1 cellular context compared by ENCODE assay signal in the genomic region with DNA sequence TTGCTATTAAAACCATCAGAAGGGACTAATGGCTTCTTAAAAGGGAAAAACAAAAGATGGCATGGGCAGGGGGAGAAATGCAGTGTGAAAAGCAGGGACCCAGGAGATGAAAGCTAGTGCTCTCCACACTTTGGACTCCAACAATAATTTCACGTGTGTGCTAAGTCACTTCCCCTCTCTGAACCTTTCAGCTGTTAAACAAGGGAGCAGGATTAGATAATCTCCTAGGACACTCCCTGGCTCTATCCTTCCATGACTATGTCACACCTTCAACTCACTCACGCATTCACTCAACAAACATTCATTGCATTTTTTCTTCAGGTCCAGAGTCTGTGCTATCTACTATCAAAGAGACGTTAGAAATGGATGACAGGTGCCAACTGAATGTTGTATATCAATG.
TF ChIP-seq lines count a peak whose summit lies in the region.

No MANE protein-coding gene starts in this region.

TF ChIP-seq in HepG2, 621 proteins besides CTCF, POLR2A, EP300 and RAD21 (continued from another document and continues in another):
- TF ChIP-seq, protein P1, sequence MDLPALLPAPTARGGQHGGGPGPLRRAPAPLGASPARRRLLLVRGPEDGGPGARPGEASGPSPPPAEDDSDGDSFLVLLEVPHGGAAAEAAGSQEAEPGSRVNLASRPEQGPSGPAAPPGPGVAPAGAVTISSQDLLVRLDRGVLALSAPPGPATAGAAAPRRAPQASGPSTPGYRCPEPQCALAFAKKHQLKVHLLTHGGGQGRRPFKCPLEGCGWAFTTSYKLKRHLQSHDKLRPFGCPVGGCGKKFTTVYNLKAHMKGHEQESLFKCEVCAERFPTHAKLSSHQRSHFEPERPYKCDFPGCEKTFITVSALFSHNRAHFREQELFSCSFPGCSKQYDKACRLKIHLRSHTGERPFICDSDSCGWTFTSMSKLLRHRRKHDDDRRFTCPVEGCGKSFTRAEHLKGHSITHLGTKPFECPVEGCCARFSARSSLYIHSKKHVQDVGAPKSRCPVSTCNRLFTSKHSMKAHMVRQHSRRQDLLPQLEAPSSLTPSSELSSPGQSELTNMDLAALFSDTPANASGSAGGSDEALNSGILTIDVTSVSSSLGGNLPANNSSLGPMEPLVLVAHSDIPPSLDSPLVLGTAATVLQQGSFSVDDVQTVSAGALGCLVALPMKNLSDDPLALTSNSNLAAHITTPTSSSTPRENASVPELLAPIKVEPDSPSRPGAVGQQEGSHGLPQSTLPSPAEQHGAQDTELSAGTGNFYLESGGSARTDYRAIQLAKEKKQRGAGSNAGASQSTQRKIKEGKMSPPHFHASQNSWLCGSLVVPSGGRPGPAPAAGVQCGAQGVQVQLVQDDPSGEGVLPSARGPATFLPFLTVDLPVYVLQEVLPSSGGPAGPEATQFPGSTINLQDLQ (CRISPR knock-in tag; IDR thresholded peaks at IDR 0.05) = no peak
- TF ChIP-seq NFATC3 (CRISPR knock-in tag; IDR thresholded peaks at IDR 0.05) = no peak
- no peak for TF ChIP-seq ZNF317 (CRISPR knock-in tag; IDR thresholded peaks at IDR 0.05)
- no peak for TF ChIP-seq ATAD3A (CRISPR knock-in tag; IDR thresholded peaks at IDR 0.05)
- no peak for TF ChIP-seq ATM (IDR thresholded peaks at IDR 0.05; ENCODE audit: borderline replicate concordance)
- TF ChIP-seq TBX2 (CRISPR knock-in tag; IDR thresholded peaks at IDR 0.05; ENCODE audit: borderline replicate concordance) = peak; percentile 37; the same call in 1 of the 2 replicates
- TF ChIP-seq ZNF530 (CRISPR knock-in tag; IDR thresholded peaks at IDR 0.05; ENCODE audit: low read depth) = no peak
- peak; percentile 17; the same call in 1 of the 2 replicates for TF ChIP-seq ATF2 (CRISPR knock-in tag; IDR thresholded peaks at IDR 0.05)
- TF ChIP-seq CCDC6 (CRISPR knock-in tag; IDR thresholded peaks at IDR 0.05) = no peak
- TF ChIP-seq NCOA2 (CRISPR knock-in tag; IDR thresholded peaks at IDR 0.05) = 0 out of 2 replicates have a peak, but pooled peaks have one; percentile 13
- TF ChIP-seq ZFP41 (CRISPR knock-in tag; IDR thresholded peaks at IDR 0.05; ENCODE audit: borderline replicate concordance) = no peak
- no peak for TF ChIP-seq YY1 (IDR thresholded peaks at IDR 0.05; ENCODE audit: insufficient read depth, insufficient replicate concordance, low read depth, low read length)
- no peak for TF ChIP-seq ZNF670 (CRISPR knock-in tag; IDR thresholded peaks at IDR 0.05; ENCODE audit: borderline replicate concordance)
- peak; percentile 64; the same call in 1 of the 2 replicates for TF ChIP-seq SALL1 (CRISPR knock-in tag; IDR thresholded peaks at IDR 0.05)
- TF ChIP-seq ZNF841 (CRISPR knock-in tag; IDR thresholded peaks at IDR 0.05; ENCODE audit: borderline replicate concordance) = no peak
- TF ChIP-seq ZIK1 (CRISPR knock-in tag; IDR thresholded peaks at IDR 0.05; ENCODE audit: borderline replicate concordance, low read depth) = no peak
- 0 out of 2 replicates have a peak, but pooled peaks have one; percentile 22 for TF ChIP-seq RCOR2 (CRISPR knock-in tag; IDR thresholded peaks at IDR 0.05)
- no peak for TF ChIP-seq ZNF709 (CRISPR knock-in tag; IDR thresholded peaks at IDR 0.05)
- TF ChIP-seq CREB1 (IDR thresholded peaks at IDR 0.05) = no peak
- TF ChIP-seq CREB1 (CRISPR knock-in tag; IDR thresholded peaks at IDR 0.05) = no peak
- TF ChIP-seq, protein P2, sequence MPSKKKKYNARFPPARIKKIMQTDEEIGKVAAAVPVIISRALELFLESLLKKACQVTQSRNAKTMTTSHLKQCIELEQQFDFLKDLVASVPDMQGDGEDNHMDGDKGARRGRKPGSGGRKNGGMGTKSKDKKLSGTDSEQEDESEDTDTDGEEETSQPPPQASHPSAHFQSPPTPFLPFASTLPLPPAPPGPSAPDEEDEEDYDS (CRISPR knock-in tag; IDR thresholded peaks at IDR 0.05) = no peak
- no peak for TF ChIP-seq SP140L (CRISPR knock-in tag; IDR thresholded peaks at IDR 0.05; ENCODE audit: borderline replicate concordance)
- TF ChIP-seq ZMAT3 (CRISPR knock-in tag; conservative IDR thresholded peaks at IDR 0.05) = no peak
- no peak; the same call in 1 of the 2 replicates for TF ChIP-seq PITX1 (CRISPR knock-in tag; IDR thresholded peaks at IDR 0.05)
- TF ChIP-seq, protein P3, sequence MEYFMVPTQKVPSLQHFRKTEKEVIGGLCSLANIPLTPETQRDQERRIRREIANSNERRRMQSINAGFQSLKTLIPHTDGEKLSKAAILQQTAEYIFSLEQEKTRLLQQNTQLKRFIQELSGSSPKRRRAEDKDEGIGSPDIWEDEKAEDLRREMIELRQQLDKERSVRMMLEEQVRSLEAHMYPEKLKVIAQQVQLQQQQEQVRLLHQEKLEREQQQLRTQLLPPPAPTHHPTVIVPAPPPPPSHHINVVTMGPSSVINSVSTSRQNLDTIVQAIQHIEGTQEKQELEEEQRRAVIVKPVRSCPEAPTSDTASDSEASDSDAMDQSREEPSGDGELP (IDR thresholded peaks at IDR 0.05; ENCODE audit: borderline replicate concordance, low read depth) = peak; percentile 87
- TF ChIP-seq TBL1XR1 (IDR thresholded peaks at IDR 0.05; ENCODE audit: borderline replicate concordance, low read length, partially characterized antibody) = no peak
- TF ChIP-seq ZMYM3 (CRISPR knock-in tag; IDR thresholded peaks at IDR 0.05) = peak; percentile 89
- TF ChIP-seq GFI1 (CRISPR knock-in tag; IDR thresholded peaks at IDR 0.05; ENCODE audit: borderline replicate concordance) = no peak
- TF ChIP-seq RXRB (CRISPR knock-in tag; IDR thresholded peaks at IDR 0.05; ENCODE audit: borderline replicate concordance) = peak; percentile 29; the same call in 1 of the 2 replicates
- TF ChIP-seq RFX3 (CRISPR knock-in tag; IDR thresholded peaks at IDR 0.05) = no peak
- TF ChIP-seq ZNF350 (CRISPR knock-in tag; IDR thresholded peaks at IDR 0.05; ENCODE audit: borderline replicate concordance, low read depth) = no peak
- no peak for TF ChIP-seq ZHX2 (IDR thresholded peaks at IDR 0.05; ENCODE audit: low read depth)
- TF ChIP-seq ZHX2 (CRISPR knock-in tag; IDR thresholded peaks at IDR 0.05; ENCODE audit: borderline replicate concordance) = no peak
- no peak for TF ChIP-seq ZFAT (CRISPR knock-in tag; conservative IDR thresholded peaks at IDR 0.05)
- no peak for TF ChIP-seq RBM39 (IDR thresholded peaks at IDR 0.05; ENCODE audit: low read depth, low read length, poor library complexity, severe bottlenecking)
- TF ChIP-seq IRX3 (CRISPR knock-in tag; IDR thresholded peaks at IDR 0.05; ENCODE audit: borderline replicate concordance, low read depth) = no peak
- no peak for TF ChIP-seq ERF (CRISPR knock-in tag; IDR thresholded peaks at IDR 0.05)
- no peak for TF ChIP-seq ZNF781 (CRISPR knock-in tag; IDR thresholded peaks at IDR 0.05; ENCODE audit: borderline replicate concordance, not compliant biosample characterization)
- no peak for TF ChIP-seq GTF2F1 (IDR thresholded peaks at IDR 0.05; ENCODE audit: low read length)
- no peak for TF ChIP-seq MTF2 (CRISPR knock-in tag; IDR thresholded peaks at IDR 0.05; ENCODE audit: borderline replicate concordance)
- no peak for TF ChIP-seq REPIN1 (CRISPR knock-in tag; IDR thresholded peaks at IDR 0.05; ENCODE audit: borderline replicate concordance, low read depth)
- no peak for TF ChIP-seq ZNF746 (CRISPR knock-in tag; IDR thresholded peaks at IDR 0.05)
- TF ChIP-seq FOXO1 (CRISPR knock-in tag; IDR thresholded peaks at IDR 0.05) = no peak; the same call in 1 of the 2 replicates
- TF ChIP-seq MIER2 (CRISPR knock-in tag; IDR thresholded peaks at IDR 0.05) = no peak
- TF ChIP-seq MZF1 (CRISPR knock-in tag; IDR thresholded peaks at IDR 0.05; ENCODE audit: borderline replicate concordance) = no peak
- no peak for TF ChIP-seq ZNF264 (CRISPR knock-in tag; IDR thresholded peaks at IDR 0.05)
- no peak for TF ChIP-seq SIX1 (CRISPR knock-in tag; IDR thresholded peaks at IDR 0.05; ENCODE audit: borderline replicate concordance)
- TF ChIP-seq PTBP1 (IDR thresholded peaks at IDR 0.05; ENCODE audit: low read depth, low read length, poor library complexity, severe bottlenecking) = no peak
- TF ChIP-seq NFYB (CRISPR knock-in tag; IDR thresholded peaks at IDR 0.05) = no peak
- no peak for TF ChIP-seq ZBTB38 (CRISPR knock-in tag; IDR thresholded peaks at IDR 0.05)
- TF ChIP-seq FOXK1 (CRISPR knock-in tag; IDR thresholded peaks at IDR 0.05; ENCODE audit: borderline replicate concordance, low read depth) = no peak
- no peak for TF ChIP-seq ZNF234 (CRISPR knock-in tag; conservative IDR thresholded peaks at IDR 0.05)
- TF ChIP-seq, protein P4, sequence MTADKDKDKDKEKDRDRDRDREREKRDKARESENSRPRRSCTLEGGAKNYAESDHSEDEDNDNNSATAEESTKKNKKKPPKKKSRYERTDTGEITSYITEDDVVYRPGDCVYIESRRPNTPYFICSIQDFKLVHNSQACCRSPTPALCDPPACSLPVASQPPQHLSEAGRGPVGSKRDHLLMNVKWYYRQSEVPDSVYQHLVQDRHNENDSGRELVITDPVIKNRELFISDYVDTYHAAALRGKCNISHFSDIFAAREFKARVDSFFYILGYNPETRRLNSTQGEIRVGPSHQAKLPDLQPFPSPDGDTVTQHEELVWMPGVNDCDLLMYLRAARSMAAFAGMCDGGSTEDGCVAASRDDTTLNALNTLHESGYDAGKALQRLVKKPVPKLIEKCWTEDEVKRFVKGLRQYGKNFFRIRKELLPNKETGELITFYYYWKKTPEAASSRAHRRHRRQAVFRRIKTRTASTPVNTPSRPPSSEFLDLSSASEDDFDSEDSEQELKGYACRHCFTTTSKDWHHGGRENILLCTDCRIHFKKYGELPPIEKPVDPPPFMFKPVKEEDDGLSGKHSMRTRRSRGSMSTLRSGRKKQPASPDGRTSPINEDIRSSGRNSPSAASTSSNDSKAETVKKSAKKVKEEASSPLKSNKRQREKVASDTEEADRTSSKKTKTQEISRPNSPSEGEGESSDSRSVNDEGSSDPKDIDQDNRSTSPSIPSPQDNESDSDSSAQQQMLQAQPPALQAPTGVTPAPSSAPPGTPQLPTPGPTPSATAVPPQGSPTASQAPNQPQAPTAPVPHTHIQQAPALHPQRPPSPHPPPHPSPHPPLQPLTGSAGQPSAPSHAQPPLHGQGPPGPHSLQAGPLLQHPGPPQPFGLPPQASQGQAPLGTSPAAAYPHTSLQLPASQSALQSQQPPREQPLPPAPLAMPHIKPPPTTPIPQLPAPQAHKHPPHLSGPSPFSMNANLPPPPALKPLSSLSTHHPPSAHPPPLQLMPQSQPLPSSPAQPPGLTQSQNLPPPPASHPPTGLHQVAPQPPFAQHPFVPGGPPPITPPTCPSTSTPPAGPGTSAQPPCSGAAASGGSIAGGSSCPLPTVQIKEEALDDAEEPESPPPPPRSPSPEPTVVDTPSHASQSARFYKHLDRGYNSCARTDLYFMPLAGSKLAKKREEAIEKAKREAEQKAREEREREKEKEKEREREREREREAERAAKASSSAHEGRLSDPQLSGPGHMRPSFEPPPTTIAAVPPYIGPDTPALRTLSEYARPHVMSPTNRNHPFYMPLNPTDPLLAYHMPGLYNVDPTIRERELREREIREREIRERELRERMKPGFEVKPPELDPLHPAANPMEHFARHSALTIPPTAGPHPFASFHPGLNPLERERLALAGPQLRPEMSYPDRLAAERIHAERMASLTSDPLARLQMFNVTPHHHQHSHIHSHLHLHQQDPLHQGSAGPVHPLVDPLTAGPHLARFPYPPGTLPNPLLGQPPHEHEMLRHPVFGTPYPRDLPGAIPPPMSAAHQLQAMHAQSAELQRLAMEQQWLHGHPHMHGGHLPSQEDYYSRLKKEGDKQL (CRISPR knock-in tag; IDR thresholded peaks at IDR 0.05; ENCODE audit: low read depth) = no peak
